ENCODE assay signal across 8 cellular contexts in the genomic region with DNA sequence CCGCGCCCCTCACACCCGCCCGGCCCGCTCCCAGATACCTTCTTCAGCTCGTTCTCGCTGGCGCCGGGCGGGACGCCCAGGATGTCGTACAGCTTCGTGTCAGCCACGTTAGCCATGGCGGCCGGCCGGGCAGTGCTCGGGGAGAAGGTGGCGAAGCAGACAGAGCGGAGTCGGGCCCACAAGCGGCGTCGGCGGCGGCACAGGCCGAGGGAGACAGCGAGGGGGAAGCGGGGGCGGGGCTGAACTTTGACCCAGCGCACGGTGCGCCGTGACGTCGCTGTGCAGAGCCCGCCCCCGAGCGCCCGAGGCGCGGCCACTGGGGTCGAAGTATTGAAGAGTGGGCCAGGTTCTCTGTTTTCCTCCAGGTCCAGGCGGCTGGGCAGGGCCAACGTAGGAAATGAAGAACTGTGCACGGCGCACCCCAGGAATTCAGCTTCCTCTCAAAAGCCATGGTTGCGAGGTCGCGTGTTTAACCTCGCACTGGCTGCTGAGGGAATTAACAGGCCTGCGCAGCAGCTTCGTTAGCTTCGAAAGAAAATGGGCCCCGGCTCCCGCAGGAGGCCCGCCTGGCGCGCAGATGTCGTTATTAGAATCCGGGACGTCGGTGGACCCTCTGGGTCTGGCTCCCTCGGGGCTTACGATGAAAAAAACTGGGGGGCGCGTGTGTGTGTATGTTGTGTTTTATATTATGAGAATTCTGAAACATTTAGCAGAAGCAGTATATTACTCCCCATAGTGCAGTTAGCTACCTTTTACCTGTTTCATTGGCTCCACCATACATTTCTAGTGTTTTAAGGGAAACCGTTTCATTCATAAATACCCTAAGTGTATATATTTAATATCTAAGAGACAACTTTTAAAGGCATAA. TPM values are rescaled to one million over a fixed set of nuclear protein-coding genes. Genes with fewer than 3 reads are reported as not detected.
DNase-seq lines count a peak whose midpoint lies in the region; ATAC-seq lines count a peak whose summit lies in the region.

A gene (minus strand): TSS at position 218 of the 868 bp plus-strand sequence. CDS start 102 bp downstream, at position 116.

- POLR2A ChIA-PET in activated CD8-positive, alpha-beta memory T cell treated with anti-CD3 and anti-CD28 coated beads for 36 hours (lab: Charles Lee), result interaction anchor here (1.0 to 1.9 kb wide), 3 partner anchors 12 to 170 kb away, joined by 3 to 5 read pairs (median 4); a partner anchor contains a TSS

- H3K27me3 Mint-ChIP-seq in effector memory CD8-positive, alpha-beta T cell, result no peaks in the 10 kb centered on the region
- H3K27me3 Mint-ChIP-seq in memory B cell, result no peaks in the 10 kb centered on the region

- peak within 1 kb of the TSS; percentile 90 to 91 for H3K4me3 Mint-ChIP-seq in effector memory CD8-positive, alpha-beta T cell
- peak within 1 kb of the TSS; percentile 94 for H3K4me3 Mint-ChIP-seq in memory B cell

- ATAC-seq in GM19463 (IDR thresholded peaks at IDR 0.05; ENCODE audit: unreplicated experiment) (peak; percentile 88), memory B cell (ENCODE audit: low read depth) (peak; percentile 89)
- peak; percentile 90 for ATAC-seq in effector memory CD8-positive, alpha-beta T cell (replicated peaks)

- H3K36me3 Mint-ChIP-seq in effector memory CD8-positive, alpha-beta T cell (ENCODE audit: insufficient read depth), result peaks cover 58% of the 10 kb centered on the region
- peaks cover 8% of the 10 kb centered on the region for H3K36me3 Mint-ChIP-seq in memory B cell

- no peaks in the 10 kb centered on the region for H3K9me3 Mint-ChIP-seq in effector memory CD8-positive, alpha-beta T cell
- no peaks in the 10 kb centered on the region for H3K9me3 Mint-ChIP-seq in memory B cell

- DNase-seq in CMK (ENCODE audit: low read depth) (peak; percentile 65), HPDE6-E6E7 (ENCODE audit: extremely low spot score) (peak; percentile 74), NK-92 (lab: John Stamatoyannopoulos, UW; ENCODE audit: unreplicated experiment) (peak; percentile 26), memory B cell (ENCODE audit: low spot score in 2 of 2) (peak; percentile 93 to 97)
- peak; percentile 92 to 93 (median 92) for DNase-seq in effector memory CD8-positive, alpha-beta T cell
- peak; percentile 87 for DNase-seq in stimulated activated CD8-positive, alpha-beta memory T cell treated with anti-CD3 and anti-CD28 coated beads, Interleukin-12 subunit alpha, Interleukin-12 subunit beta, amount 100 ng/mL, for 1 hour (ENCODE audit: low read depth)

- CTCF ChIA-PET in activated CD8-positive, alpha-beta memory T cell treated with anti-CD3 and anti-CD28 coated beads for 36 hours (lab: Charles Lee), result interaction anchor here (0.9 to 1.6 kb wide), 7 partner anchors 10 to 170 kb away, joined by 3 to 5 read pairs (median 3); a partner anchor contains a TSS

- peaks cover 24 to 34% of the 10 kb centered on the region in 2 donors for H3K4me1 Mint-ChIP-seq in effector memory CD8-positive, alpha-beta T cell (ENCODE audit: low read depth in 2 of 2)
- H3K4me1 Mint-ChIP-seq in memory B cell, result peaks cover 30% of the 10 kb centered on the region

- peak within 1 kb of the TSS; percentile 99 for H3K27ac Mint-ChIP-seq in effector memory CD8-positive, alpha-beta T cell
- peak within 1 kb of the TSS; percentile 98 for H3K27ac Mint-ChIP-seq in memory B cell

RNA-seq across cellular contexts. Expression of the gene that starts here (rescaled TPM):
- total RNA-seq in activated CD8-positive, alpha-beta memory T cell treated with anti-CD3 and anti-CD28 coated beads for 36 hours, result 10 to 100 TPM; 84.7 to 88.1 TPM

Comparison
In these comparisons a context has a peak if more than half of its experiments do, and no peak if none do; other contexts are left out.
1. Peak in every context shown above with its lines: DNase-seq and ATAC-seq.
2. DNase-seq: peak in every context shown above with its lines; median percentile 95 in memory B cell; 92 in effector memory CD8-positive, alpha-beta T cell; 87 in stimulated activated CD8-positive, alpha-beta memory T cell treated with anti-CD3 and anti-CD28 coated beads, Interleukin-12 subunit alpha, Interleukin-12 subunit beta, amount 100 ng/mL, for 1 hour; 74 in HPDE6-E6E7; 65 in CMK; 26 in NK-92.